13 cellular contexts compared by ENCODE assay signal in genomic region chr15:67189326-67190051, GRCh38.
DNase-seq lines count a peak whose midpoint lies in the region; ATAC-seq lines count a peak whose summit lies in the region.
"Had no signal": no experiment of that assay in that cellular context is flagged by ENCODE, and none has a peak within 500 bp of the region (broad histone marks: within the 10 kb centered on the region; RNA-seq: fewer than 3 reads in every experiment).

No MANE protein-coding gene starts in this region.

- H3K79me2 ChIP-seq in ACC112 (ENCODE audit: control insufficient read depth, insufficient read depth, low read length, unreplicated experiment) = no peaks in the 10 kb centered on the region

- no peaks in the 10 kb centered on the region for H3K27me3 ChIP-seq in ACC112 (ENCODE audit: insufficient read depth, low read length)
- no peaks in the 10 kb centered on the region for H3K27me3 ChIP-seq in rectal smooth muscle tissue (ENCODE audit: control insufficient read depth, insufficient read depth, low read length)
- H3K27me3 ChIP-seq: BLaER1 treated with 17β-estradiol and CSF1 and Interleukin-3, amounts not matched to agents 10 nM and 100 nM had no signal

- H3K9ac ChIP-seq in SK-N-MC (ENCODE audit: insufficient read length) (no peak overlapping the region), rectal smooth muscle tissue (ENCODE audit: low read length) (no peak overlapping the region)
- H3K9ac ChIP-seq: BLaER1 treated with 17β-estradiol and CSF1 and Interleukin-3, amounts not matched to agents 10 nM and 100 nM had no signal

- intact Hi-C loops in Right ventricle myocardium inferior (cut with DNase I) = loop anchor here (2.0 to 5.0 kb wide), 2 partner anchors 63 to 123 kb away; partner anchors contain the start of genes AAGAB and IQCH

- peak overlapping the region; percentile 77 for H3K27ac ChIP-seq in ACC112 (ENCODE audit: low read depth, low read length)
- H3K27ac ChIP-seq in SK-N-MC = peak overlapping the region; percentile 94
- peak overlapping the region; percentile 84 for H3K27ac ChIP-seq in rectal smooth muscle tissue (ENCODE audit: low read depth, low read length)

- H3K9me3 ChIP-seq in SK-N-MC (ENCODE audit: low read depth, low read length) = no peaks in the 10 kb centered on the region
- H3K9me3 ChIP-seq: BLaER1 treated with 17β-estradiol and CSF1 and Interleukin-3, amounts not matched to agents 10 nM and 100 nM had no signal

- DNase-seq in SK-N-MC (ENCODE audit: low read depth, low spot score) = no peak
- DNase-seq in Right ventricle myocardium inferior (ENCODE audit: missing footprints) = peak; percentile 94
- no peak for DNase-seq in central memory CD4-positive, alpha-beta T cell
- no peak for DNase-seq in kidney glomerular epithelial cell (lab: John Stamatoyannopoulos, UW)
- DNase-seq in NCI-H524 treated with DMSO at 0.1 percent for 48 hours (lab: John Stamatoyannopoulos, UW) = no peak
- DNase-seq: activated CD4-positive, CD25-positive, alpha-beta regulatory T cell treated with anti-CD3 and anti-CD28 coated beads, Interleukin-2, amount 50 U/mL, for 72 hours; NCI-H510A treated with DMSO at 0.1 percent for 48 hours; occipital lobe had no signal

- peak; percentile 80 for ATAC-seq in Right ventricle myocardium inferior
- ATAC-seq in GM21576 (IDR thresholded peaks at IDR 0.05; ENCODE audit: unreplicated experiment) = no peak
- ATAC-seq: activated naive CD4-positive, alpha-beta T cell treated with anti-CD3 and anti-CD28 coated beads, Interleukin-2, amount 50 U/mL, for 72 hours had no signal

- H3K4me1 ChIP-seq in ACC112 (ENCODE audit: control insufficient read depth, insufficient read depth, low read length, unreplicated experiment) (peaks cover 35% of the 10 kb centered on the region), rectal smooth muscle tissue (ENCODE audit: control insufficient read depth, insufficient read depth, low read length) (peaks cover 51% of the 10 kb centered on the region)

- no peak overlapping the region for H2AFZ ChIP-seq in ACC112 (ENCODE audit: low read length, unreplicated experiment)

- H3K36me3 ChIP-seq in ACC112 (ENCODE audit: insufficient read depth, low read length) = peaks cover 71% of the 10 kb centered on the region
- peaks cover 29% of the 10 kb centered on the region for H3K36me3 ChIP-seq in SK-N-MC (ENCODE audit: insufficient read depth, low read length)
- H3K36me3 ChIP-seq in rectal smooth muscle tissue (ENCODE audit: control insufficient read depth, insufficient read depth, low read length) = peaks cover 27% of the 10 kb centered on the region

- no peak overlapping the region for H3K4me3 ChIP-seq in ACC112 (ENCODE audit: low read depth, low read length)
- H3K4me3 ChIP-seq in SK-N-MC = no peak overlapping the region
- no peak overlapping the region for H3K4me3 ChIP-seq in rectal smooth muscle tissue (ENCODE audit: low read length)
- H3K4me3 ChIP-seq: BLaER1 treated with 17β-estradiol and CSF1 and Interleukin-3, amounts not matched to agents 10 nM and 100 nM had no signal
